ENCODE assay signal across 13 cellular contexts in genomic region chr3:42778644-42779043, GRCh38. TPM values are rescaled to one million over a fixed set of nuclear protein-coding genes. Genes with fewer than 3 reads are reported as not detected.
DNase-seq lines count a peak whose midpoint lies in the region; ATAC-seq, FAIRE-seq and TF ChIP-seq lines count a peak whose summit lies in the region.
"Had no signal": no experiment of that assay in that cellular context is flagged by ENCODE, and none has a peak within 500 bp of the region (broad histone marks: within the 10 kb centered on the region; RNA-seq: fewer than 3 reads in every experiment).

No MANE protein-coding gene starts in this region.

- H3K27ac ChIP-seq in mucosa of rectum (ENCODE audit: low read depth in 2 of 2, low read length in 2 of 2) (peak overlapping the region; percentile 3 to 11), tibial artery (peak overlapping the region; percentile 48 to 60), small intestine (ENCODE audit: low read depth in 1 of 2, low read length in 1 of 2) (peak overlapping the region in 1 of 2 donors; percentile 52)

- 72 to 89% (median 85%) methylated on average over 2 of the region's 2 CpGs for WGBS in small intestine, 3 donors

- H3K9me3 ChIP-seq in mucosa of rectum (ENCODE audit: control insufficient read depth in 2 of 2, low read length in 2 of 2) (no peaks in the 10 kb centered on the region), tibial artery (no peaks in the 10 kb centered on the region), small intestine (ENCODE audit: control insufficient read depth, low read depth) (no peaks in the 10 kb centered on the region)

- intact Hi-C loops in tibial artery (cut with DNase I; ENCODE audit: low total_unique reads): no loop called here

- no peak for FAIRE-seq in small intestine (lab: Jason Lieb, UNC)

- no peak overlapping the region for H3K4me3 ChIP-seq in mucosa of rectum (ENCODE audit: low read length in 2 of 2)
- H3K4me3 ChIP-seq in tibial artery: no peak overlapping the region
- no peak overlapping the region for H3K4me3 ChIP-seq in small intestine (ENCODE audit: low read depth in 1 of 2, low read length in 2 of 2)

- peaks cover 8 to 11% of the 10 kb centered on the region in 2 donors for H3K4me1 ChIP-seq in mucosa of rectum (ENCODE audit: control insufficient read depth in 2 of 2, insufficient read depth in 2 of 2, low read length in 2 of 2)
- H3K4me1 ChIP-seq in tibial artery: peaks cover 0 to 31% (median 13%) of the 10 kb centered on the region in 4 donors
- peaks cover 0 to 3% of the 10 kb centered on the region in 2 donors for H3K4me1 ChIP-seq in small intestine (ENCODE audit: control insufficient read depth in 2 of 2, insufficient read depth in 1 of 2, low read depth in 1 of 2, low read length in 1 of 2)

- DNase-seq in M059J (ENCODE audit: low read depth) (peak; percentile 54), fibroblast of gingiva (ENCODE audit: low read depth) (peak; percentile 98), tibial artery (peak in 1 of 2 donors; percentile 66), small intestine (no peak), SHP77 treated with DMSO at 0.1 percent for 48 hours (lab: John Stamatoyannopoulos, UW) (no peak)
- DNase-seq in stimulated activated CD4-positive, alpha-beta T cell treated with anti-CD3 and anti-CD28 coated beads, Interleukin-4, amount 100 ng/mL, for 1 hour: no peak
- DNase-seq: activated CD8-positive, alpha-beta memory T cell treated with anti-CD3 and anti-CD28 coated beads, Interleukin-2, amount 50 U/mL, for 48 hours; CD8-positive, alpha-beta memory T cell; hypothalamus; NCI-H1092 had no signal

- H3K27me3 ChIP-seq in mucosa of rectum (ENCODE audit: control insufficient read depth in 2 of 2, insufficient read depth in 2 of 2, low read length in 2 of 2) (no peaks in the 10 kb centered on the region), tibial artery (no peaks in the 10 kb centered on the region), small intestine (ENCODE audit: control insufficient read depth in 2 of 2, insufficient read depth in 2 of 2, low read length in 2 of 2) (no peaks in the 10 kb centered on the region)

- TF ChIP-seq CTCF in tibial artery (IDR thresholded peaks at IDR 0.05): no peak

- H3K9ac ChIP-seq in mucosa of rectum (ENCODE audit: low read depth in 1 of 2, low read length in 2 of 2): no peak overlapping the region

- peaks cover 7 to 22% of the 10 kb centered on the region in 2 donors for H3K36me3 ChIP-seq in mucosa of rectum (ENCODE audit: control insufficient read depth in 2 of 2, insufficient read depth in 2 of 2, low read length in 2 of 2)
- H3K36me3 ChIP-seq in tibial artery: peaks cover 4 to 12% (median 8%) of the 10 kb centered on the region in 3 donors
- peaks cover 0 to 7% of the 10 kb centered on the region in 2 donors for H3K36me3 ChIP-seq in small intestine (ENCODE audit: control insufficient read depth in 2 of 2, insufficient read depth in 2 of 2, low read length in 2 of 2)

- no peak for ATAC-seq in GM19023 (IDR thresholded peaks at IDR 0.05; ENCODE audit: unreplicated experiment)

RNA-seq across cellular contexts. Expression of gene CCDC13, which starts 5.6 kb away (rescaled TPM):
- 0.62 TPM in 1 of 2 replicates, not detected in the other for total RNA-seq in M059J (2014; rRNA removed; shearing (Covaris generic))
- 1 to 10 TPM in 1 of 3 donors, under 1 TPM in 2; 0.37 to 2.7 (median 0.81) TPM for polyA plus RNA-seq in small intestine

RNA-seq across cellular contexts. Expression of gene HIGD1A, which starts 25.6 kb away (rescaled TPM):
- total RNA-seq in M059J (2014; rRNA removed; shearing (Covaris generic)): 138 and 163 TPM in 2 replicates
- polyA plus RNA-seq in small intestine: 100 to 1,000 TPM; 203 to 333 (median 307) TPM

RNA-seq across cellular contexts. Expression of gene ACKR2, which starts 30.6 kb away (rescaled TPM):
- total RNA-seq in M059J (2014; rRNA removed; shearing (Covaris generic)): 0.02 TPM in 1 of 2 replicates, not detected in the other
- polyA plus RNA-seq in small intestine: 1 to 10 TPM in 1 of 3 donors, under 1 TPM in 2; 0.22 to 2.5 (median 0.81) TPM
- total RNA-seq: NCI-H460 had no signal
- polyA plus RNA-seq: CD8-positive, alpha-beta memory T cell had no signal

Comparison
In these comparisons a context has a peak if more than half of its experiments do, and no peak if none do; other contexts are left out.
1. DNase-seq: peak in M059J (single experiment) and fibroblast of gingiva (single experiment); none in small intestine (single experiment), SHP77 treated with DMSO at 0.1 percent for 48 hours (single experiment) and stimulated activated CD4-positive, alpha-beta T cell treated with anti-CD3 and anti-CD28 coated beads, Interleukin-4, amount 100 ng/mL, for 1 hour (single experiment).